In the genomic region with DNA sequence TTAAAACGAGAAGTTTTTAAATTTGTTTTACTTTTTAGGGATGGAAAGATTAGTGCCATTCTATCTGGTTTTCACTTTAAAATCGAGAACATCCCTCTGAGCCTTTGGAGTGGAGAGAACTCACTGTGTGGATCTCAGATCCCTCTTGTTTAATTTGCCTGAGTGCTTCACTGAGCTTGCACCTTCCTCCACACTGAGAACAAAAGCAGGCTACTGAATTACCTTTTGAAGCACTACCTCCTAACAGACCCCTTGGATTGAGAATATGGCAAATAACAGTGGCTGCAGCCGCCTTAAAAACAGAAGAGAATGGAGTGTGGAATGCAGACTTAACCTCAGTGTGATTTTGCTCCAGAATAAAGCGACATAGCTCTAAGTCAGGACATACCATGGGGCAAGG, we compare ENCODE assay signal across 21 cellular contexts.
DNase-seq lines count a peak whose midpoint lies in the region; ATAC-seq and TF ChIP-seq lines count a peak whose summit lies in the region.
"Had no signal": no experiment of that assay in that cellular context is flagged by ENCODE, and none has a peak within 500 bp of the region (broad histone marks: within the 10 kb centered on the region; RNA-seq: fewer than 3 reads in every experiment).

No MANE protein-coding gene starts in this region.

- no peak for ATAC-seq in SK-N-SH treated with all-trans-retinoic acid at 6 μM for 48 hours
- no peak for ATAC-seq in PC-3
- ATAC-seq in gastrocnemius medialis, result no peak

- H3K4me3 ChIP-seq in SK-N-SH (ENCODE audit: low read depth in 2 of 2, low read length in 1 of 2), result peak overlapping the region in 1 of 2 experiments; percentile 38; a peak in 2 of 4 replicates
- no peak overlapping the region for H3K4me3 ChIP-seq in MM.1S (ENCODE audit: low read length)
- no peak overlapping the region for H3K4me3 ChIP-seq in PC-3 (ENCODE audit: low read length)
- no peak overlapping the region for H3K4me3 ChIP-seq in neuronal stem cell (ENCODE audit: low read length in 2 of 2)
- H3K4me3 ChIP-seq in gastrocnemius medialis, result no peak overlapping the region
- H3K4me3 ChIP-seq: BLaER1, GM23248, PC-9, SJCRH30 had no signal

- no peak overlapping the region for H3K23ac ChIP-seq in neuronal stem cell (ENCODE audit: low read depth, low read length, poor library complexity)

- H2BK12ac ChIP-seq in neuronal stem cell (ENCODE audit: low read length), result no peak overlapping the region

- intact Hi-C loops in PC-3 (cut with micrococcal nuclease) (no loop called here), gastrocnemius medialis (cut with DNase I; ENCODE audit: low total_unique reads) (no loop called here)

- peak overlapping the region; percentile 51 for H3K4me2 ChIP-seq in SK-N-SH
- 0 out of 2 replicates have a peak overlapping the region, but pooled peaks have one; percentile 5 for H3K4me2 ChIP-seq in MM.1S (ENCODE audit: low read depth, low read length)
- no peak overlapping the region for H3K4me2 ChIP-seq in PC-3 (ENCODE audit: low read length)
- no peak overlapping the region for H3K4me2 ChIP-seq in neuronal stem cell (ENCODE audit: insufficient read depth, low read length, poor library complexity, severe bottlenecking)
- H3K4me2 ChIP-seq: BLaER1, PC-9 had no signal

- H3K9ac ChIP-seq in SK-N-SH (peak overlapping the region; percentile 5; the same call in 1 of the 2 replicates), MM.1S (ENCODE audit: low read length) (no peak overlapping the region), PC-3 (ENCODE audit: low read length) (no peak overlapping the region), neuronal stem cell (ENCODE audit: low read depth, low read length, poor library complexity) (no peak overlapping the region)
- H3K9ac ChIP-seq: BLaER1, GM23248 had no signal

- H3K36me3 ChIP-seq in SK-N-SH (replicated peaks in 1 of 2; ENCODE audit: control insufficient read depth in 1 of 2, insufficient read depth in 2 of 2, low read length in 1 of 2) (no peaks in the 10 kb centered on the region), MM.1S (replicated peaks; ENCODE audit: insufficient read depth, low read length) (no peaks in the 10 kb centered on the region), PC-3 (ENCODE audit: low read depth, low read length) (no peaks in the 10 kb centered on the region), neuronal stem cell (replicated peaks in 1 of 2; ENCODE audit: control insufficient read depth in 2 of 2, insufficient read depth in 2 of 2, low read length in 2 of 2) (no peaks in the 10 kb centered on the region), gastrocnemius medialis (no peaks in the 10 kb centered on the region)
- H3K36me3 ChIP-seq: BLaER1, SJCRH30 had no signal

- no peaks in the 10 kb centered on the region for H3K79me1 ChIP-seq in neuronal stem cell (ENCODE audit: low read depth, low read length)

- BruUV-seq in PC-3 (replicated peaks; lab: Mats Ljungman, UMichigan), result no TSS peak

- no peaks in the 10 kb centered on the region for H3K9me3 ChIP-seq in SK-N-SH
- no peaks in the 10 kb centered on the region for H3K9me3 ChIP-seq in MM.1S (replicated peaks; ENCODE audit: insufficient read depth, low read length)
- H3K9me3 ChIP-seq in PC-3 (ENCODE audit: low read length), result no peaks in the 10 kb centered on the region
- H3K9me3 ChIP-seq in neuronal stem cell (replicated peaks in 1 of 2; ENCODE audit: control insufficient read depth in 2 of 2, insufficient read depth in 1 of 2, low read depth in 1 of 2, low read length in 2 of 2), result no peaks in the 10 kb centered on the region
- H3K9me3 ChIP-seq in gastrocnemius medialis, result no peaks in the 10 kb centered on the region
- H3K9me3 ChIP-seq: BLaER1, Caco-2, SJCRH30 had no signal

- H3K27me3 ChIP-seq in SK-N-SH (ENCODE audit: insufficient read depth), result no peaks in the 10 kb centered on the region
- H3K27me3 ChIP-seq in MM.1S (replicated peaks; ENCODE audit: insufficient read depth, low read length), result no peaks in the 10 kb centered on the region
- H3K27me3 ChIP-seq in PC-3 (ENCODE audit: low read length), result no peaks in the 10 kb centered on the region
- no peaks in the 10 kb centered on the region for H3K27me3 ChIP-seq in neuronal stem cell (ENCODE audit: control insufficient read depth in 3 of 3, insufficient read depth in 3 of 3, low read depth in 1 of 3, low read length in 3 of 3)
- H3K27me3 ChIP-seq in gastrocnemius medialis, result no peaks in the 10 kb centered on the region
- H3K27me3 ChIP-seq: BLaER1 had no signal

- H2AFZ ChIP-seq in SK-N-SH (ENCODE audit: low read depth) (no peak overlapping the region), MM.1S (ENCODE audit: low read length) (no peak overlapping the region), PC-3 (ENCODE audit: low read length) (0 out of 2 replicates have a peak overlapping the region, but pooled peaks have one; percentile 15), neuronal stem cell (ENCODE audit: low read length) (no peak overlapping the region)
- H2AFZ ChIP-seq: GM23248, PC-9 had no signal

- 12% methylated on average over 4 of the region's 4 CpGs for WGBS in SK-N-SH (ENCODE audit: low lambda C conversion rate)
- WGBS in neuronal stem cell (ENCODE audit: extremely low coverage in 2 of 2, insufficient read length in 2 of 2, insufficient replicate concordance in 1 of 2), 2 donors, result no CpG with 5 or more reads among the region's 4 CpGs

- no peak overlapping the region for H2AK5ac ChIP-seq in neuronal stem cell (ENCODE audit: low read depth, low read length)

- TF ChIP-seq EP300 in SK-N-SH (IDR thresholded peaks at IDR 0.05; ENCODE audit: borderline replicate concordance in 1 of 2, low read depth in 1 of 2, low read length in 1 of 2), result no peak

- no peak overlapping the region for H3K14ac ChIP-seq in neuronal stem cell (ENCODE audit: low read length)

- no peak overlapping the region for H4K8ac ChIP-seq in neuronal stem cell (ENCODE audit: low read depth, low read length)

- no peaks in the 10 kb centered on the region for H3K79me2 ChIP-seq in SK-N-SH (ENCODE audit: insufficient read depth)
- H3K79me2 ChIP-seq in MM.1S (ENCODE audit: low read length), result no peaks in the 10 kb centered on the region
- no peaks in the 10 kb centered on the region for H3K79me2 ChIP-seq in PC-3 (ENCODE audit: low read length)

- no peak for TF ChIP-seq POLR2A in gastrocnemius medialis (IDR thresholded peaks at IDR 0.05)

- H2BK120ac ChIP-seq in neuronal stem cell (ENCODE audit: low read depth, low read length), result no peak overlapping the region

- in situ Hi-C loops in gastrocnemius medialis (cut with MboI; ENCODE audit: low sequenced_read_pairs in 4 of 4), result no loop called here

- no peak overlapping the region for H3K27ac ChIP-seq in SK-N-SH (ENCODE audit: low read depth in 2 of 2, low read length in 1 of 2)
- no peak overlapping the region for H3K27ac ChIP-seq in MM.1S (ENCODE audit: low read length)
- no peak overlapping the region for H3K27ac ChIP-seq in PC-3 (ENCODE audit: low read length)
- H3K27ac ChIP-seq in neuronal stem cell (replicated peaks; ENCODE audit: low read length), result peak overlapping the region; percentile 41
- H3K27ac ChIP-seq in gastrocnemius medialis, result no peak overlapping the region
- H3K27ac ChIP-seq: BLaER1, GM23248, PC-9, SJCRH30 had no signal

- no peak for DNase-seq in SK-N-SH
- DNase-seq in MM.1S, result no peak
- no peak for DNase-seq in PC-3
- DNase-seq in neuronal stem cell (ENCODE audit: low spot score), result peak; percentile 24
- DNase-seq in gastrocnemius medialis, result no peak
- no peak for DNase-seq in NCI-H446 (lab: John Stamatoyannopoulos, UW)
- no peak for DNase-seq in RKO (ENCODE audit: low spot score)
- DNase-seq: ACHN; Caco-2; CD4-positive, alpha-beta memory T cell; GDM1; GM23248; KG1; NCI-H1417 treated with DMSO at 0.1 percent for 48 hours; NCI-H2081 treated with DMSO at 0.1 percent for 48 hours; NCI-H524; PC-9; SJCRH30; T-helper 9 cell had no signal

- H2BK5ac ChIP-seq in neuronal stem cell (ENCODE audit: low read length), result no peak overlapping the region

- H2BK15ac ChIP-seq in neuronal stem cell (ENCODE audit: low read length), result no peak overlapping the region

- H3K18ac ChIP-seq in neuronal stem cell (ENCODE audit: low read length), result no peak overlapping the region

- no peaks in the 10 kb centered on the region for H3F3A ChIP-seq in SK-N-SH (replicated peaks; ENCODE audit: insufficient read depth)
- no peaks in the 10 kb centered on the region for H3F3A ChIP-seq in MM.1S (ENCODE audit: insufficient read depth, low read length)
- no peaks in the 10 kb centered on the region for H3F3A ChIP-seq in PC-3 (ENCODE audit: low read length, unreplicated experiment)

- CTCF ChIA-PET in SK-N-SH (lab: Yijun Ruan, JAX) (no interaction called here), PC-3 (lab: Charles Lee) (no interaction called here)

- POLR2A ChIA-PET in SK-N-SH (lab: Yijun Ruan, JAX) (interaction anchor here (0.5 kb wide), 1 partner anchor 34 kb away, joined by 3 read pairs; no protein-coding TSS in a partner anchor), PC-3 (lab: Charles Lee; ENCODE audit: unreplicated experiment) (no interaction called here)

- no peak for TF ChIP-seq CTCF in SK-N-SH (IDR thresholded peaks at IDR 0.05)
- TF ChIP-seq CTCF in MM.1S (IDR thresholded peaks at IDR 0.05; ENCODE audit: low read length), result no peak
- TF ChIP-seq CTCF in PC-3 (conservative IDR thresholded peaks at IDR 0.05; ENCODE audit: low read depth, low read length), result no peak
- no peak for TF ChIP-seq CTCF in gastrocnemius medialis (IDR thresholded peaks at IDR 0.05 in 4 of 5, conservative IDR thresholded peaks at IDR 0.05 in 1 of 5)

- no peak overlapping the region for H4K91ac ChIP-seq in neuronal stem cell (ENCODE audit: low read depth, low read length, poor library complexity)

- H4K20me1 ChIP-seq in SK-N-SH (ENCODE audit: insufficient read depth), result no peaks in the 10 kb centered on the region
- H4K20me1 ChIP-seq in MM.1S (ENCODE audit: insufficient read depth, low read length), result no peaks in the 10 kb centered on the region
- H4K20me1 ChIP-seq in PC-3 (ENCODE audit: low read length), result no peaks in the 10 kb centered on the region
- H4K20me1 ChIP-seq: BLaER1 had no signal

- peaks cover 0 to 7% of the 10 kb centered on the region in 2 experiments; a peak in 2 of 4 replicates for H3K4me1 ChIP-seq in SK-N-SH (ENCODE audit: control insufficient read depth in 1 of 2, insufficient read depth in 2 of 2, low read depth in 1 of 2, low read length in 1 of 2)
- H3K4me1 ChIP-seq in MM.1S (ENCODE audit: low read length), result no peaks in the 10 kb centered on the region
- no peaks in the 10 kb centered on the region for H3K4me1 ChIP-seq in PC-3 (ENCODE audit: insufficient read depth, low read length)
- peaks cover 0 to 6% of the 10 kb centered on the region in 2 donors for H3K4me1 ChIP-seq in neuronal stem cell (ENCODE audit: control insufficient read depth in 2 of 2, insufficient read depth in 1 of 2, low read depth in 1 of 2, low read length in 2 of 2)
- H3K4me1 ChIP-seq in gastrocnemius medialis, result no peaks in the 10 kb centered on the region
- H3K4me1 ChIP-seq: BLaER1, Caco-2, SJCRH30 had no signal

- TF ChIP-seq RAD21 in SK-N-SH (IDR thresholded peaks at IDR 0.05; ENCODE audit: low read length), result no peak

- H3K9me2 ChIP-seq in SK-N-SH (no peaks in the 10 kb centered on the region), MM.1S (replicated peaks; ENCODE audit: insufficient read depth, low read length) (no peaks in the 10 kb centered on the region), PC-3 (replicated peaks; ENCODE audit: low read length) (no peaks in the 10 kb centered on the region)

- H3K4ac ChIP-seq in neuronal stem cell (ENCODE audit: low read length), result no peak overlapping the region

TF ChIP-seq in SK-N-SH treated with all-trans-retinoic acid at 6 μM for 48 hours, 23 proteins besides CTCF, POLR2A, EP300 and RAD21 (continues in another document):
- no peak for TF ChIP-seq BACH2 (CRISPR knock-in tag; IDR thresholded peaks at IDR 0.05; ENCODE audit: borderline replicate concordance)

Comparison
In these comparisons a context has a peak if more than half of its experiments do, and no peak if none do; other contexts are left out.
1. H3K4me2 ChIP-seq: peak in SK-N-SH (single experiment) and MM.1S (single experiment); none in PC-3 (single experiment) and neuronal stem cell (single experiment).